ENCODE assay signal across 15 cellular contexts in genomic region chr16:85259831-85260165, GRCh38.
A peak's percentile ranks its signal among the peaks of the same experiment; 100 is the strongest.
DNase-seq lines count a peak whose midpoint lies in the region; ATAC-seq and TF ChIP-seq lines count a peak whose summit lies in the region.
"Had no signal": no experiment of that assay in that cellular context is flagged by ENCODE, and none has a peak within 500 bp of the region (broad histone marks: within the 10 kb centered on the region; RNA-seq: fewer than 3 reads in every experiment).

No MANE protein-coding gene starts in this region.

- H3K4me2 ChIP-seq in BLaER1 treated with 17β-estradiol and CSF1 and Interleukin-3, amounts not matched to agents 10 nM and 100 nM, result peak overlapping the region; percentile 52 to 99 (median 93)

- H4K20me1 ChIP-seq in BLaER1 treated with 17β-estradiol and CSF1 and Interleukin-3, amounts not matched to agents 10 nM and 100 nM, result peaks cover 0 to 39% (median 0%) of the 10 kb centered on the region in 11 experiments; a peak in 6 of 22 replicates

- H3K27me3 ChIP-seq in BLaER1 treated with 17β-estradiol and CSF1 and Interleukin-3, amounts not matched to agents 10 nM and 100 nM, result peaks cover 0 to 71% (median 0%) of the 10 kb centered on the region in 11 experiments; a peak in 7 of 22 replicates
- peaks cover 0 to 4% (median 0%) of the 10 kb centered on the region in 4 donors for H3K27me3 ChIP-seq in upper lobe of left lung
- H3K27me3 ChIP-seq: SJSA1 had no signal

- 86 to 94% methylated on average over 9 of the region's 9 CpGs for WGBS in upper lobe of left lung, 2 donors

- H3K36me3 Mint-ChIP-seq in naive B cell, result no peaks in the 10 kb centered on the region

- H3K9me3 ChIP-seq in BLaER1 treated with 17β-estradiol and CSF1 and Interleukin-3, amounts not matched to agents 10 nM and 100 nM (replicated peaks in 1 of 11), result no peaks in the 10 kb centered on the region
- no peaks in the 10 kb centered on the region for H3K9me3 ChIP-seq in upper lobe of left lung
- H3K9me3 ChIP-seq: SJSA1 had no signal

- H3K9ac ChIP-seq in BLaER1 treated with 17β-estradiol and CSF1 and Interleukin-3, amounts not matched to agents 10 nM and 100 nM, result peak overlapping the region in 5 of 11 experiments; percentile 47 to 78 (median 70); a peak in 11 of 22 replicates

- no peak for ATAC-seq in naive B cell (ENCODE audit: low read depth in 2 of 2)
- ATAC-seq in upper lobe of left lung (ENCODE audit: low FRiP score in 2 of 2), result no peak
- no peak for ATAC-seq in GM21423 (IDR thresholded peaks at IDR 0.05; ENCODE audit: unreplicated experiment)

- no peak for TF ChIP-seq EP300 in upper lobe of left lung (IDR thresholded peaks at IDR 0.05)

- TF ChIP-seq CTCF in upper lobe of left lung (IDR thresholded peaks at IDR 0.05), result no peak

- TF ChIP-seq POLR2A in upper lobe of left lung (IDR thresholded peaks at IDR 0.05), result no peak

- no peaks in the 10 kb centered on the region for H3K9me3 Mint-ChIP-seq in naive B cell

- H3K4me1 Mint-ChIP-seq in naive B cell, result peaks cover 40 to 49% (median 45%) of the 10 kb centered on the region in 3 donors

- H3K36me3 ChIP-seq in BLaER1 treated with 17β-estradiol and CSF1 and Interleukin-3, amounts not matched to agents 10 nM and 100 nM, result no peaks in the 10 kb centered on the region
- H3K36me3 ChIP-seq in upper lobe of left lung, result no peaks in the 10 kb centered on the region
- H3K36me3 ChIP-seq: SJSA1 had no signal

- peak overlapping the region in 4 of 10 experiments; percentile 28 to 48 (median 39); a peak in 4 of 20 replicates for H3K4me3 ChIP-seq in BLaER1 treated with 17β-estradiol and CSF1 and Interleukin-3, amounts not matched to agents 10 nM and 100 nM
- H3K4me3 ChIP-seq in upper lobe of left lung, result no peak overlapping the region
- H3K4me3 ChIP-seq: SJSA1 had no signal

- peak overlapping the region in 1 of 6 donors; percentile 78 for H3K27ac Mint-ChIP-seq in naive B cell

- H3K27me3 Mint-ChIP-seq in naive B cell, result peaks cover 10 to 26% (median 23%) of the 10 kb centered on the region in 3 donors

- peak overlapping the region in 5 of 8 donors; percentile 43 to 78 (median 52) for H3K4me3 Mint-ChIP-seq in naive B cell

- peak overlapping the region in 7 of 11 experiments; percentile 33 to 81 (median 66); a peak in 11 of 22 replicates for H3K27ac ChIP-seq in BLaER1 treated with 17β-estradiol and CSF1 and Interleukin-3, amounts not matched to agents 10 nM and 100 nM
- no peak overlapping the region for H3K27ac ChIP-seq in upper lobe of left lung
- H3K27ac ChIP-seq: SJSA1 had no signal

- DNase-seq in NCI-H69 (lab: John Stamatoyannopoulos, UW), result peak; percentile 86
- DNase-seq in ecto neural progenitor cell (ENCODE audit: low spot score), result peak; percentile 69
- no peak for DNase-seq in naive B cell
- no peak for DNase-seq in upper lobe of left lung
- DNase-seq in NCI-H1930 (lab: John Stamatoyannopoulos, UW), result no peak
- no peak for DNase-seq in D341Med (ENCODE audit: low spot score)
- DNase-seq: KBM-7, NCI-H1417 treated with DMSO at 0.1 percent for 48 hours, NCI-H187 treated with DMSO at 0.1 percent for 48 hours, NCI-H774, SW 1271, T-helper 2 cell had no signal

- H3K4me1 ChIP-seq in BLaER1 treated with 17β-estradiol and CSF1 and Interleukin-3, amounts not matched to agents 10 nM and 100 nM, result peaks cover 46 to 92% (median 86%) of the 10 kb centered on the region in 10 experiments
- peaks cover 0 to 3% (median 0%) of the 10 kb centered on the region in 4 donors for H3K4me1 ChIP-seq in upper lobe of left lung

Comparison
In these comparisons a context has a peak if more than half of its experiments do, and no peak if none do; other contexts are left out.
1. H3K27ac ChIP-seq: peak in BLaER1 treated with 17β-estradiol and CSF1 and Interleukin-3, amounts not matched to agents 10 nM and 100 nM (7 of 11); none in upper lobe of left lung (0 of 4).
2. DNase-seq: peak in NCI-H69 (single experiment) and ecto neural progenitor cell (single experiment); none in naive B cell (single experiment), upper lobe of left lung (0 of 2), NCI-H1930 (0 of 2) and D341Med (single experiment).